ENCODE assay signal across 21 cellular contexts in genomic region chr9:138098116-138098907, GRCh38.
DNase-seq lines count a peak whose midpoint lies in the region; ATAC-seq and TF ChIP-seq lines count a peak whose summit lies in the region.
"Had no signal": no experiment of that assay in that cellular context is flagged by ENCODE, and none has a peak within 500 bp of the region (broad histone marks: within the 10 kb centered on the region; RNA-seq: fewer than 3 reads in every experiment).

No MANE protein-coding gene starts in this region.

- no peaks in the 10 kb centered on the region for H3K9me2 ChIP-seq in SK-N-SH

- no peak overlapping the region for H3K4me2 ChIP-seq in SK-N-SH
- H3K4me2 ChIP-seq in osteoblast (ENCODE audit: insufficient read depth, low read length), result no peak overlapping the region

- H3K27me3 ChIP-seq in SK-N-SH (ENCODE audit: insufficient read depth) (no peaks in the 10 kb centered on the region), osteoblast (ENCODE audit: insufficient read depth, low read length) (no peaks in the 10 kb centered on the region)
- H3K27me3 ChIP-seq: ascending aorta had no signal

- H3K9me3 ChIP-seq in SK-N-SH (peaks cover 4% of the 10 kb centered on the region; the same call in 1 of the 2 replicates), osteoblast (ENCODE audit: low read depth, low read length) (no peaks in the 10 kb centered on the region)
- H3K9me3 ChIP-seq: ascending aorta, esophagus squamous epithelium had no signal

- peaks cover 10% of the 10 kb centered on the region for H3K36me3 Mint-ChIP-seq in endothelial cell (ENCODE audit: low read depth, unreplicated experiment)

- no peak for TF ChIP-seq RAD21 in SK-N-SH (IDR thresholded peaks at IDR 0.05; ENCODE audit: low read length)

- CTCF ChIA-PET in SK-N-SH (lab: Yijun Ruan, JAX), result no interaction called here

- TF ChIP-seq EP300 in SK-N-SH (IDR thresholded peaks at IDR 0.05; ENCODE audit: borderline replicate concordance in 1 of 2, low read depth in 1 of 2, low read length in 1 of 2), result no peak

- peaks cover 8% of the 10 kb centered on the region for H3K4me1 Mint-ChIP-seq in endothelial cell (ENCODE audit: unreplicated experiment)
- H3K4me1 Mint-ChIP-seq: activated CD4-positive, alpha-beta T cell treated with anti-CD3 and anti-CD28 coated beads for 36 hours; B cell; central memory CD8-positive, alpha-beta T cell; stimulated activated naive CD8-positive, alpha-beta T cell treated with anti-CD3 and anti-CD28 coated beads, Interleukin-15, amount 100 ng/mL, for 72 hours had no signal

- peak overlapping the region; percentile 72 for H3K27ac Mint-ChIP-seq in endothelial cell (ENCODE audit: unreplicated experiment)
- H3K27ac Mint-ChIP-seq: activated CD4-positive, alpha-beta T cell treated with anti-CD3 and anti-CD28 coated beads for 36 hours; B cell had no signal

- H3K4me3 ChIP-seq in SK-N-SH (ENCODE audit: low read depth in 2 of 2, low read length in 1 of 2) (no peak overlapping the region), osteoblast (ENCODE audit: insufficient read depth, low read length) (no peak overlapping the region)
- H3K4me3 ChIP-seq: ascending aorta, esophagus squamous epithelium, skin epidermis had no signal

- no peaks in the 10 kb centered on the region for H3K9me3 Mint-ChIP-seq in endothelial cell (ENCODE audit: unreplicated experiment)
- H3K9me3 Mint-ChIP-seq: central memory CD8-positive, alpha-beta T cell; stimulated activated naive CD8-positive, alpha-beta T cell treated with anti-CD3 and anti-CD28 coated beads, Interleukin-15, amount 100 ng/mL, for 72 hours had no signal

- H3K36me3 ChIP-seq in SK-N-SH (replicated peaks in 1 of 2; ENCODE audit: control insufficient read depth in 1 of 2, insufficient read depth in 2 of 2, low read length in 1 of 2) (no peaks in the 10 kb centered on the region), osteoblast (ENCODE audit: insufficient read depth, low read length) (no peaks in the 10 kb centered on the region)
- H3K36me3 ChIP-seq: ascending aorta, esophagus squamous epithelium had no signal

- DNase-seq in SK-N-SH, result peak; percentile 4
- peak; percentile 4 for DNase-seq in HuH-7.5 (ENCODE audit: low spot score)
- no peak for DNase-seq in endothelial cell (ENCODE audit: low spot score)
- peak; percentile 71 for DNase-seq in osteoblast (ENCODE audit: insufficient read length, low spot score, missing footprints)
- no peak for DNase-seq in NOMO-1 (lab: John Stamatoyannopoulos, UW; ENCODE audit: unreplicated experiment in 2 of 2)
- DNase-seq in OCI-M2 (lab: John Stamatoyannopoulos, UW; ENCODE audit: unreplicated experiment), result no peak
- DNase-seq: activated CD4-positive, alpha-beta T cell treated with anti-CD3 and anti-CD28 coated beads for 36 hours; activated naive CD4-positive, alpha-beta T cell; DND-41; effector memory CD4-positive, alpha-beta T cell; esophagus squamous epithelium; left cardiac atrium; midbrain; NCI-H524 had no signal

- 62% methylated on average over 17 of the region's 18 CpGs for WGBS in SK-N-SH (ENCODE audit: low lambda C conversion rate)

- POLR2A ChIA-PET in SK-N-SH (lab: Yijun Ruan, JAX), result no interaction called here

- H3K9ac ChIP-seq in SK-N-SH, result no peak overlapping the region

- no peaks in the 10 kb centered on the region for H3F3A ChIP-seq in SK-N-SH (replicated peaks; ENCODE audit: insufficient read depth)

- no peaks in the 10 kb centered on the region for H3K79me2 ChIP-seq in SK-N-SH (ENCODE audit: insufficient read depth)
- H3K79me2 ChIP-seq in osteoblast (ENCODE audit: insufficient read depth, low read length), result no peaks in the 10 kb centered on the region

- H2AFZ ChIP-seq in SK-N-SH (ENCODE audit: low read depth) (no peak overlapping the region), osteoblast (ENCODE audit: low read length) (no peak overlapping the region)

- H4K20me1 ChIP-seq in SK-N-SH (ENCODE audit: insufficient read depth) (no peaks in the 10 kb centered on the region), osteoblast (ENCODE audit: insufficient read depth, low read length) (no peaks in the 10 kb centered on the region)

- H3K27ac ChIP-seq in SK-N-SH (ENCODE audit: low read depth in 2 of 2, low read length in 1 of 2), result no peak overlapping the region
- no peak overlapping the region for H3K27ac ChIP-seq in osteoblast (ENCODE audit: low read depth, low read length)
- H3K27ac ChIP-seq: ascending aorta, esophagus squamous epithelium, skin epidermis had no signal

- H3K4me1 ChIP-seq in SK-N-SH (ENCODE audit: control insufficient read depth in 1 of 2, insufficient read depth in 2 of 2, low read depth in 1 of 2, low read length in 1 of 2), result peaks cover 0 to 9% of the 10 kb centered on the region in 2 experiments; a peak in 1 of 4 replicates
- no peaks in the 10 kb centered on the region for H3K4me1 ChIP-seq in osteoblast (ENCODE audit: insufficient read depth, low read length)
- H3K4me1 ChIP-seq: ascending aorta, esophagus squamous epithelium had no signal

- no peak for ATAC-seq in SK-N-SH treated with all-trans-retinoic acid at 6 μM for 48 hours
- ATAC-seq in HG02852 (IDR thresholded peaks at IDR 0.05; ENCODE audit: unreplicated experiment), result no peak
- ATAC-seq: activated CD4-positive, alpha-beta T cell treated with anti-CD3 and anti-CD28 coated beads for 36 hours; left cardiac atrium had no signal

- no peak for TF ChIP-seq CTCF in SK-N-SH (IDR thresholded peaks at IDR 0.05)
- no peak for TF ChIP-seq CTCF in endothelial cell (IDR thresholded peaks at IDR 0.05; ENCODE audit: unreplicated experiment)
- TF ChIP-seq CTCF in osteoblast (IDR thresholded peaks at IDR 0.05; ENCODE audit: extremely low read depth, low read depth, low read length), result no peak

- H3K4me3 Mint-ChIP-seq in endothelial cell (ENCODE audit: unreplicated experiment), result no peak overlapping the region
- H3K4me3 Mint-ChIP-seq: activated CD4-positive, alpha-beta T cell treated with anti-CD3 and anti-CD28 coated beads for 36 hours; B cell; central memory CD8-positive, alpha-beta T cell; stimulated activated naive CD8-positive, alpha-beta T cell treated with anti-CD3 and anti-CD28 coated beads, Interleukin-15, amount 100 ng/mL, for 72 hours had no signal

- H3K27me3 Mint-ChIP-seq in endothelial cell (ENCODE audit: unreplicated experiment), result peaks cover 8% of the 10 kb centered on the region
- H3K27me3 Mint-ChIP-seq: activated CD4-positive, alpha-beta T cell treated with anti-CD3 and anti-CD28 coated beads for 36 hours; B cell; central memory CD8-positive, alpha-beta T cell; stimulated activated naive CD8-positive, alpha-beta T cell treated with anti-CD3 and anti-CD28 coated beads, Interleukin-15, amount 100 ng/mL, for 72 hours had no signal

TF ChIP-seq in SK-N-SH, 30 proteins besides CTCF, POLR2A, EP300 and RAD21 (continues in another document):
- no peak for TF ChIP-seq FOSL2 (IDR thresholded peaks at IDR 0.05; ENCODE audit: borderline replicate concordance, low read depth)
- TF ChIP-seq SIN3A (IDR thresholded peaks at IDR 0.05; ENCODE audit: borderline replicate concordance, low read depth, low read length), result no peak
- TF ChIP-seq RFX5 (IDR thresholded peaks at IDR 0.05; ENCODE audit: low read length), result no peak
- TF ChIP-seq, protein P1, sequence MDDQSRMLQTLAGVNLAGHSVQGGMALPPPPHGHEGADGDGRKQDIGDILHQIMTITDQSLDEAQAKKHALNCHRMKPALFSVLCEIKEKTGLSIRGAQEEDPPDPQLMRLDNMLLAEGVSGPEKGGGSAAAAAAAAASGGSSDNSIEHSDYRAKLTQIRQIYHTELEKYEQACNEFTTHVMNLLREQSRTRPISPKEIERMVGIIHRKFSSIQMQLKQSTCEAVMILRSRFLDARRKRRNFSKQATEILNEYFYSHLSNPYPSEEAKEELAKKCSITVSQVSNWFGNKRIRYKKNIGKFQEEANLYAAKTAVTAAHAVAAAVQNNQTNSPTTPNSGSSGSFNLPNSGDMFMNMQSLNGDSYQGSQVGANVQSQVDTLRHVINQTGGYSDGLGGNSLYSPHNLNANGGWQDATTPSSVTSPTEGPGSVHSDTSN (IDR thresholded peaks at IDR 0.05), result no peak
- TF ChIP-seq NFIC (IDR thresholded peaks at IDR 0.05; ENCODE audit: borderline replicate concordance), result no peak
- TF ChIP-seq MXI1 (IDR thresholded peaks at IDR 0.05; ENCODE audit: low read depth, low read length), result no peak
- no peak for TF ChIP-seq USF1 (IDR thresholded peaks at IDR 0.05; ENCODE audit: borderline replicate concordance, low read depth)
- TF ChIP-seq CHD2 (IDR thresholded peaks at IDR 0.05; ENCODE audit: low read length, partially characterized antibody), result no peak

TF ChIP-seq in SK-N-SH treated with all-trans-retinoic acid at 6 μM for 48 hours, 23 proteins besides CTCF, POLR2A, EP300 and RAD21 (continues in another document):
- TF ChIP-seq TSHZ2 (CRISPR knock-in tag; IDR thresholded peaks at IDR 0.05) (no peak), ZC3H10 (CRISPR knock-in tag; IDR thresholded peaks at IDR 0.05) (no peak), ISL1 (CRISPR knock-in tag; IDR thresholded peaks at IDR 0.05) (no peak), RARB (CRISPR knock-in tag; IDR thresholded peaks at IDR 0.05) (no peak), GLIS3 (CRISPR knock-in tag; IDR thresholded peaks at IDR 0.05) (no peak)

Comparison
In these comparisons a context has a peak if more than half of its experiments do, and no peak if none do; other contexts are left out.
1. DNase-seq: peak in SK-N-SH (single experiment), HuH-7.5 (single experiment) and osteoblast (single experiment); none in endothelial cell (single experiment), NOMO-1 (0 of 2) and OCI-M2 (single experiment).